ENCODE assay signal across 1 cellular context in the genomic region with DNA sequence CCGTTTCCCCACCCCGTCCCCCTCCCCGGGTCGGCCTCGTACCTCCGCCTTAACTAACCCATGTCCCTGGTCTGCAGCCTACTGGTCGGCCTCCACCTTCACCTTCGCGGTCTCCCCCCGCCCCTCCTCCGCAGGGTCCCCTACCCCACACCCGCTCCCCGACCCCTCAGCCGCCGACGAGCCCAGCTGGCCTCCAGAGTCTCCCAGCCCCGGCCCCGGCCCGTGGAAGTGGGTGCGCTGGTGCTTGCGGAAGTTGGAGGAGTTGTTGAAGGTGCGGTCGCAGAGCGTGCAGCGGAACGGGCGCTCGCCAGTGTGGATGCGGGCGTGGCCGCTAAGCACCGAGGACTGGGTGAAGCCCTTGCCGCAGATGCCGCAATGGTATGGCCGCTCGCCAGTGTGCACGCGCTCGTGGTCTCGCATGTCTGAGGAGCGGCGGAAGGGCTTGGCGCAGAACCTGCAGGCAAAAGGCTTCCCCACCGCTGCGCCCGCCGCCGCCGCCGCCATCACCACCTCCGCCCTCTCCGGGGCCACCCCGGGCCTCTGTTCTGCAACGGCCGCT.
TF ChIP-seq lines count a peak whose summit lies in the region.

No MANE protein-coding gene starts in this region.

TF ChIP-seq in K562, 482 proteins besides CTCF, POLR2A, EP300 and RAD21:
- TF ChIP-seq POLR2G (IDR thresholded peaks at IDR 0.05; ENCODE audit: low read depth, low read length) (peak; percentile 54), MYNN (IDR thresholded peaks at IDR 0.05) (no peak), MYNN (CRISPR knock-in tag; IDR thresholded peaks at IDR 0.05) (no peak)
